Comparison of ENCODE assay signal across 8 cellular contexts in the genomic region with DNA sequence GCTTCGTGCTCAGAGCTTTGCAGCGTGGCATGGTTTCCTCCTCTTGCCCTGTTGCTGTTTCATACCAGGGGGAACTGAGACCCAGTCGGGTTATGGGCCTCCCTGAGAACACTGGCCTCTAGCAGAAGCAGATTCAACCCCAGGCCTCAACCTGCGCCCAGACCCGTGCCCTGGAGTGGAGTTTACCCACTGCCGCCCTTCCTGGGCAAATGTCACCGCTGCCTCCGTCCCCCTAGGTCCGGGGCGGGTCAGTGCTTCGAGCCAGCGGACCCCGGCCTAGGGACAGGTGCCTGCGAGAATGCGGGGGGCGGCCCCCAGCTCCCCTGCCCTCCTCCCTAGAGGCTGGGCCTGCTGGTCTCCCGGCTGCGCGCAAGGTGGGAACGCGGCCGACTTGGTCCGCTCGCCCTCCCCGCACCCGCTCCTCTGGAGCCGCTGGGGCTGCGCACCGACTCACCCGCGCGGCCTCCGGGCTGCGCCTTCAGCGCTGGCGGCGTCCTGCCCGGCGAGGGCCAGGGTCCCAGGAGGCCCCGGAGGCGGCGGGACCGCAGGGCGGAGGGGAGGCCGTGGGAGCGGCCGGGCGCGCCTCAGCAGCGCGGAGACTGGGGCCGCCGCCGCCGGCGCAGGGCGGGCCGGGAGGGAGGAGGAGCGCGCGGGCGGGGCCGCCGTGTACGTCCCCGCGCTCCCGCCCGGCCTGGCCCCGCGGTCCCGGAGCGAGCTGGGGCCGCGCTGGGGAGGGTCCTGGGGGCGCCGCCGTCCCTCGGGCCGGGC. TPM values are rescaled to one million over a fixed set of nuclear protein-coding genes. Genes with fewer than 3 reads are reported as not detected.
A peak's percentile ranks its signal among the peaks of the same experiment; 100 is the strongest.
DNase-seq lines count a peak whose midpoint lies in the region; ATAC-seq and TF ChIP-seq lines count a peak whose summit lies in the region.

A gene with protein sequence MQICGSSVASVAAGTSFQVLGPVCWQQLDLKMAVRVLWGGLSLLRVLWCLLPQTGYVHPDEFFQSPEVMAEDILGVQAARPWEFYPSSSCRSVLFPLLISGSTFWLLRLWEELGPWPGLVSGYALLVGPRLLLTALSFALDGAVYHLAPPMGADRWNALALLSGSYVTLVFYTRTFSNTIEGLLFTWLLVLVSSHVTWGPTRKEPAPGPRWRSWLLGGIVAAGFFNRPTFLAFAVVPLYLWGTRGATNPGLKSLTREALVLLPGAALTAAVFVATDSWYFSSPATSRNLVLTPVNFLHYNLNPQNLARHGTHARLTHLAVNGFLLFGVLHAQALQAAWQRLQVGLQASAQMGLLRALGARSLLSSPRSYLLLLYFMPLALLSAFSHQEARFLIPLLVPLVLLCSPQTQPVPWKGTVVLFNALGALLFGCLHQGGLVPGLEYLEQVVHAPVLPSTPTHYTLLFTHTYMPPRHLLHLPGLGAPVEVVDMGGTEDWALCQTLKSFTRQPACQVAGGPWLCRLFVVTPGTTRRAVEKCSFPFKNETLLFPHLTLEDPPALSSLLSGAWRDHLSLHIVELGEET (minus strand): TSS at position 601 of the 768 bp plus-strand sequence. CDS start 16,802 bp downstream, outside the sequence.

- H3K27ac ChIP-seq in liver (ENCODE audit: low read depth in 1 of 2, low read length in 2 of 2): peak within 1 kb of the TSS in 1 of 2 donors; percentile 28

- H3K4me1 ChIP-seq in liver (ENCODE audit: control insufficient read depth in 4 of 4, insufficient read depth in 4 of 4, low read length in 3 of 4): peaks cover 0 to 16% (median 10%) of the 10 kb centered on the region in 4 donors

- WGBS in liver: 3% methylated on average over 80 of the region's 80 CpGs

- no peak for TF ChIP-seq RAD21 in liver (IDR thresholded peaks at IDR 0.05)

- H3K4me3 ChIP-seq in liver (ENCODE audit: low read depth in 1 of 3, low read length in 3 of 3): peak within 1 kb of the TSS; percentile 59 to 96 (median 82)

- no peak for TF ChIP-seq CTCF in liver (IDR thresholded peaks at IDR 0.05; ENCODE audit: low read depth, low read length, missing input control)

- DNase-seq in Daoy (ENCODE audit: low read depth) (peak; percentile 58), T-helper 17 cell (peak; percentile 17 to 36 (median 21)), NCI-H2029 (lab: John Stamatoyannopoulos, UW) (no peak)
- DNase-seq in central memory CD8-positive, alpha-beta T cell (ENCODE audit: low spot score in 2 of 2): no peak
- DNase-seq in stimulated activated naive B cell treated with anti-CD40 and anti-IgM and Interleukin-4, amounts not matched to agents 10 μg/mL and 1 μg/mL and 100 μg/mL, for 72 hours: peak; percentile 35

- H3K9me3 ChIP-seq in T-helper 17 cell (ENCODE audit: control insufficient read depth, low read length, poor library complexity, severe bottlenecking) (no peaks in the 10 kb centered on the region), liver (ENCODE audit: control insufficient read depth in 4 of 4, low read length in 3 of 4) (no peaks in the 10 kb centered on the region)

- H3K27me3 ChIP-seq in liver (ENCODE audit: control insufficient read depth in 4 of 4, insufficient read depth in 4 of 4, low read length in 3 of 4): no peaks in the 10 kb centered on the region

- no peaks in the 10 kb centered on the region for H3K27me3 Mint-ChIP-seq in T-helper 17 cell
- no peaks in the 10 kb centered on the region for H3K27me3 Mint-ChIP-seq in central memory CD8-positive, alpha-beta T cell
- H3K27me3 Mint-ChIP-seq in stimulated activated naive B cell treated with anti-CD40 and anti-IgM and Interleukin-4, amounts not matched to agents 10 μg/mL and 1 μg/mL and 100 μg/mL, for 72 hours: peaks cover 7 to 10% of the 10 kb centered on the region in 2 donors

- peak within 1 kb of the TSS; percentile 90 for H3K4me3 Mint-ChIP-seq in T-helper 17 cell
- peak within 1 kb of the TSS; percentile 83 for H3K4me3 Mint-ChIP-seq in central memory CD8-positive, alpha-beta T cell
- H3K4me3 Mint-ChIP-seq in stimulated activated naive B cell treated with anti-CD40 and anti-IgM and Interleukin-4, amounts not matched to agents 10 μg/mL and 1 μg/mL and 100 μg/mL, for 72 hours: peak within 1 kb of the TSS; percentile 89 to 90

- H3K36me3 Mint-ChIP-seq in T-helper 17 cell (ENCODE audit: low read depth): no peaks in the 10 kb centered on the region
- peaks cover 2% of the 10 kb centered on the region for H3K36me3 Mint-ChIP-seq in central memory CD8-positive, alpha-beta T cell (ENCODE audit: insufficient read depth)
- peaks cover 33 to 35% of the 10 kb centered on the region in 2 donors for H3K36me3 Mint-ChIP-seq in stimulated activated naive B cell treated with anti-CD40 and anti-IgM and Interleukin-4, amounts not matched to agents 10 μg/mL and 1 μg/mL and 100 μg/mL, for 72 hours

- no peak within 1 kb of the TSS for H3K27ac Mint-ChIP-seq in T-helper 17 cell
- H3K27ac Mint-ChIP-seq in central memory CD8-positive, alpha-beta T cell (ENCODE audit: low read depth): peak within 1 kb of the TSS; percentile 74
- H3K27ac Mint-ChIP-seq in stimulated activated naive B cell treated with anti-CD40 and anti-IgM and Interleukin-4, amounts not matched to agents 10 μg/mL and 1 μg/mL and 100 μg/mL, for 72 hours: peak within 1 kb of the TSS; percentile 93

- no peaks in the 10 kb centered on the region for H3K36me3 ChIP-seq in liver (ENCODE audit: control insufficient read depth in 4 of 4, insufficient read depth in 3 of 4, low read depth in 1 of 4, low read length in 3 of 4)

- H3K9me3 Mint-ChIP-seq in central memory CD8-positive, alpha-beta T cell: no peaks in the 10 kb centered on the region
- H3K9me3 Mint-ChIP-seq in stimulated activated naive B cell treated with anti-CD40 and anti-IgM and Interleukin-4, amounts not matched to agents 10 μg/mL and 1 μg/mL and 100 μg/mL, for 72 hours: peaks cover 10 to 21% of the 10 kb centered on the region in 2 donors

- ATAC-seq in GM19455 (IDR thresholded peaks at IDR 0.05; ENCODE audit: unreplicated experiment) (peak; percentile 67), HG03558 (IDR thresholded peaks at IDR 0.05; ENCODE audit: extremely low read depth, unreplicated experiment) (peak; percentile 26), T-helper 17 cell (peak; percentile 78)
- ATAC-seq in central memory CD8-positive, alpha-beta T cell (replicated peaks; ENCODE audit: extremely low read depth, poor library complexity, severe bottlenecking): peak; percentile 68
- ATAC-seq in stimulated activated naive B cell treated with anti-CD40 and anti-IgM and Interleukin-4, amounts not matched to agents 10 μg/mL and 1 μg/mL and 100 μg/mL, for 72 hours (replicated peaks): peak; percentile 66 to 72

- peaks cover 4% of the 10 kb centered on the region for H3K4me1 Mint-ChIP-seq in T-helper 17 cell
- peaks cover 8% of the 10 kb centered on the region for H3K4me1 Mint-ChIP-seq in central memory CD8-positive, alpha-beta T cell
- H3K4me1 Mint-ChIP-seq in stimulated activated naive B cell treated with anti-CD40 and anti-IgM and Interleukin-4, amounts not matched to agents 10 μg/mL and 1 μg/mL and 100 μg/mL, for 72 hours: peaks cover 28 to 38% of the 10 kb centered on the region in 2 donors

- H3K9ac ChIP-seq in liver (ENCODE audit: low read depth in 1 of 2, low read length in 2 of 2): peak within 1 kb of the TSS in 1 of 2 donors; percentile 47

TF ChIP-seq in liver, 16 proteins besides CTCF, POLR2A, EP300 and RAD21:
- TF ChIP-seq, protein P1, sequence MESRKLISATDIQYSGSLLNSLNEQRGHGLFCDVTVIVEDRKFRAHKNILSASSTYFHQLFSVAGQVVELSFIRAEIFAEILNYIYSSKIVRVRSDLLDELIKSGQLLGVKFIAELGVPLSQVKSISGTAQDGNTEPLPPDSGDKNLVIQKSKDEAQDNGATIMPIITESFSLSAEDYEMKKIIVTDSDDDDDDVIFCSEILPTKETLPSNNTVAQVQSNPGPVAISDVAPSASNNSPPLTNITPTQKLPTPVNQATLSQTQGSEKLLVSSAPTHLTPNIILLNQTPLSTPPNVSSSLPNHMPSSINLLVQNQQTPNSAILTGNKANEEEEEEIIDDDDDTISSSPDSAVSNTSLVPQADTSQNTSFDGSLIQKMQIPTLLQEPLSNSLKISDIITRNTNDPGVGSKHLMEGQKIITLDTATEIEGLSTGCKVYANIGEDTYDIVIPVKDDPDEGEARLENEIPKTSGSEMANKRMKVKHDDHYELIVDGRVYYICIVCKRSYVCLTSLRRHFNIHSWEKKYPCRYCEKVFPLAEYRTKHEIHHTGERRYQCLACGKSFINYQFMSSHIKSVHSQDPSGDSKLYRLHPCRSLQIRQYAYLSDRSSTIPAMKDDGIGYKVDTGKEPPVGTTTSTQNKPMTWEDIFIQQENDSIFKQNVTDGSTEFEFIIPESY (IDR thresholded peaks at IDR 0.05): no peak
- TF ChIP-seq HNF4G (IDR thresholded peaks at IDR 0.05) (no peak), JUND (IDR thresholded peaks at IDR 0.05) (no peak), HNF4A (conservative IDR thresholded peaks at IDR 0.05) (no peak), RXRA (IDR thresholded peaks at IDR 0.05) (no peak), EGR1 (IDR thresholded peaks at IDR 0.05; ENCODE audit: low read depth in 2 of 2) (no peak), FOXA1 (IDR thresholded peaks at IDR 0.05) (no peak)
- TF ChIP-seq, protein P2, sequence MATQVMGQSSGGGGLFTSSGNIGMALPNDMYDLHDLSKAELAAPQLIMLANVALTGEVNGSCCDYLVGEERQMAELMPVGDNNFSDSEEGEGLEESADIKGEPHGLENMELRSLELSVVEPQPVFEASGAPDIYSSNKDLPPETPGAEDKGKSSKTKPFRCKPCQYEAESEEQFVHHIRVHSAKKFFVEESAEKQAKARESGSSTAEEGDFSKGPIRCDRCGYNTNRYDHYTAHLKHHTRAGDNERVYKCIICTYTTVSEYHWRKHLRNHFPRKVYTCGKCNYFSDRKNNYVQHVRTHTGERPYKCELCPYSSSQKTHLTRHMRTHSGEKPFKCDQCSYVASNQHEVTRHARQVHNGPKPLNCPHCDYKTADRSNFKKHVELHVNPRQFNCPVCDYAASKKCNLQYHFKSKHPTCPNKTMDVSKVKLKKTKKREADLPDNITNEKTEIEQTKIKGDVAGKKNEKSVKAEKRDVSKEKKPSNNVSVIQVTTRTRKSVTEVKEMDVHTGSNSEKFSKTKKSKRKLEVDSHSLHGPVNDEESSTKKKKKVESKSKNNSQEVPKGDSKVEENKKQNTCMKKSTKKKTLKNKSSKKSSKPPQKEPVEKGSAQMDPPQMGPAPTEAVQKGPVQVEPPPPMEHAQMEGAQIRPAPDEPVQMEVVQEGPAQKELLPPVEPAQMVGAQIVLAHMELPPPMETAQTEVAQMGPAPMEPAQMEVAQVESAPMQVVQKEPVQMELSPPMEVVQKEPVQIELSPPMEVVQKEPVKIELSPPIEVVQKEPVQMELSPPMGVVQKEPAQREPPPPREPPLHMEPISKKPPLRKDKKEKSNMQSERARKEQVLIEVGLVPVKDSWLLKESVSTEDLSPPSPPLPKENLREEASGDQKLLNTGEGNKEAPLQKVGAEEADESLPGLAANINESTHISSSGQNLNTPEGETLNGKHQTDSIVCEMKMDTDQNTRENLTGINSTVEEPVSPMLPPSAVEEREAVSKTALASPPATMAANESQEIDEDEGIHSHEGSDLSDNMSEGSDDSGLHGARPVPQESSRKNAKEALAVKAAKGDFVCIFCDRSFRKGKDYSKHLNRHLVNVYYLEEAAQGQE (IDR thresholded peaks at IDR 0.05): no peak
TF ChIP-seq in liver: peak in this region for 0.

RNA-seq across cellular contexts. Expression of the gene that starts here (rescaled TPM):
- total RNA-seq in Daoy (2014; rRNA removed; shearing (Covaris generic)): 0.23 and 0.77 TPM in 2 replicates
- total RNA-seq in T-helper 17 cell (1 to 10 TPM in 1 of 2 donors, under 1 TPM in 1; 0.89 to 1.5 TPM), liver (1 to 10 TPM; 1.4 to 1.7 TPM)
- polyA plus RNA-seq in liver: 1 to 10 TPM in 1 of 2 donors, under 1 TPM in 1; 0.99 to 2.4 TPM

Comparison
In these comparisons a context has a peak if more than half of its experiments do, and no peak if none do; other contexts are left out.
1. Peak in DNase-seq in Daoy; RNA of the gene not detected or under 1 TPM.
2. DNase-seq: peak in T-helper 17 cell (3 of 3) and stimulated activated naive B cell treated with anti-CD40 and anti-IgM and Interleukin-4, amounts not matched to agents 10 μg/mL and 1 μg/mL and 100 μg/mL, for 72 hours (single experiment); none in central memory CD8-positive, alpha-beta T cell (0 of 2) and NCI-H2029 (single experiment).
3. ATAC-seq: peak in every context shown above with its lines; median percentile 78 in T-helper 17 cell; 69 in stimulated activated naive B cell treated with anti-CD40 and anti-IgM and Interleukin-4, amounts not matched to agents 10 μg/mL and 1 μg/mL and 100 μg/mL, for 72 hours; 68 in central memory CD8-positive, alpha-beta T cell; 67 in GM19455; 26 in HG03558.
4. Peak in every context shown above with its lines, with median percentiles within 50 percentile points of each other: H3K4me3 Mint-ChIP-seq.